2 cellular contexts compared by ENCODE assay signal in the genomic region with DNA sequence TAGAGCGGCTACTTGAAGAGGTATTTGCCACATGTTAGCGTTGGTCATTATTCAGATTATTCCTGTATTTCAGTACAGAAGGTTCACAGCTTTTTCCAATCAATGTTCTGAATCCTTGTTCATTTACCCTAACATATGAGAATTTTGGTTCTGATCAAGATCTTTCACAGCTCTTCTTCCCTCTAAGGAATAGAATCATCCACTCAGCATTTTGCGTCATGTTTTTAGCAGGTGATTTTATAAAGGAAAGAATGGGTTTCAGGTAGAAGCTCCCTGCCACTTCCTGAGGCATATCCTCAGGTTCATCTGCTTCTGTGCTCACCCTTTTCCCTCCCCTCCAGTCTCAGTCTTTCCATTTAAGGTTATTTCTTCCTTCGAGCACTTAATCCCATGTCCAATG.
TF ChIP-seq lines count a peak whose summit lies in the region.

No MANE protein-coding gene starts in this region.

TF ChIP-seq in A549, 52 proteins besides CTCF, POLR2A, EP300 and RAD21:
- peak; percentile 49 for TF ChIP-seq MAFK (IDR thresholded peaks at IDR 0.05; ENCODE audit: partially characterized antibody)
- TF ChIP-seq JUNB (IDR thresholded peaks at IDR 0.05): no peak
TF ChIP-seq in A549: peak in this region for 1.

TF ChIP-seq in IMR-90, 13 proteins besides CTCF, POLR2A, EP300 and RAD21:
- TF ChIP-seq CEBPB (IDR thresholded peaks at IDR 0.05; ENCODE audit: low read depth, low read length) (no peak), MAFK (IDR thresholded peaks at IDR 0.05; ENCODE audit: low read depth, low read length) (0 out of 2 replicates have a peak, but pooled peaks have one; percentile 15)
